ENCODE assay signal across 1 cellular context in the genomic region with DNA sequence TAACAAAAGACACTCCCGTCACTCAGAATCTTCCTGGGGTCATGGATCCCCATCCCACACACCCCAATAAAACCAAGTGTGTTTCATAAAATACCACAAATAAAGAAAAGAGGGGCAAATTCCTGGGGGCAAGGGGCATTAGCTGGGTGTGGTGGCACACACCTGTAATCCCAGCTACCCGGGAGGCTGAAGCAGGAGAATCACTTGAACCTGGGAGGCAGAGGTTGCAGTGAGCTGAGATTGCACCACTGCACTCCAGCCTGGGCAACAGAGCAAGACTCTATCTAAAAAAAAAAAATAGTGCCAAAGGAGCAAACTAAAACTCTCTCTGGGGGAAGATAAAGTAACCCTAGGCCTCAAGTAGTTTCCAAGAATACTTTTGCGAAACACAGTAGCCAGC. TPM values are rescaled to one million over a fixed set of nuclear protein-coding genes. Genes with fewer than 3 reads are reported as not detected.
"Had no signal": no experiment of that assay in that cellular context is flagged by ENCODE, and none has a peak within 500 bp of the region (broad histone marks: within the 10 kb centered on the region; RNA-seq: fewer than 3 reads in every experiment).

No MANE protein-coding gene starts in this region.

RNA-seq across cellular contexts. Expression of gene KNDC1, which starts 8.9 kb away (rescaled TPM):
- total RNA-seq: activated CD8-positive, alpha-beta T cell treated with anti-CD3 and anti-CD28 coated beads for 36 hours had no signal
